Comparison of ENCODE assay signal across 18 cellular contexts in genomic region chr4:6491235-6491634, GRCh38. TPM values are rescaled to one million over a fixed set of nuclear protein-coding genes. Genes with fewer than 3 reads are reported as not detected.
A peak's percentile ranks its signal among the peaks of the same experiment; 100 is the strongest.
DNase-seq lines count a peak whose midpoint lies in the region; ATAC-seq and TF ChIP-seq lines count a peak whose summit lies in the region.
"Had no signal": no experiment of that assay in that cellular context is flagged by ENCODE, and none has a peak within 500 bp of the region (broad histone marks: within the 10 kb centered on the region; RNA-seq: fewer than 3 reads in every experiment).

No MANE protein-coding gene starts in this region.

- no peak overlapping the region for H2BK15ac ChIP-seq in neuronal stem cell (ENCODE audit: low read length)

- no peak overlapping the region for H4K91ac ChIP-seq in neuronal stem cell (ENCODE audit: low read depth, low read length, poor library complexity)

- no peaks in the 10 kb centered on the region for H3K27me3 ChIP-seq in colonic mucosa
- peaks cover 0 to 29% (median 0%) of the 10 kb centered on the region in 3 experiments for H3K27me3 ChIP-seq in neuronal stem cell (ENCODE audit: control insufficient read depth in 3 of 3, insufficient read depth in 3 of 3, low read depth in 1 of 3, low read length in 3 of 3)
- H3K27me3 ChIP-seq in ovary, result no peaks in the 10 kb centered on the region

- no peak overlapping the region for H2AFZ ChIP-seq in neuronal stem cell (ENCODE audit: low read length)

- no peak overlapping the region for H3K4me2 ChIP-seq in neuronal stem cell (ENCODE audit: insufficient read depth, low read length, poor library complexity, severe bottlenecking)
- H3K4me2 ChIP-seq: A549 had no signal

- peak overlapping the region; percentile 32 for H3K18ac ChIP-seq in neuronal stem cell (ENCODE audit: low read length)

- no peak overlapping the region for H4K8ac ChIP-seq in neuronal stem cell (ENCODE audit: low read depth, low read length)

- H3K4me1 Mint-ChIP-seq in activated CD4-positive, alpha-beta T cell treated with anti-CD3 and anti-CD28 coated beads, Interleukin-2, amount 10 ng/mL, durations not matched to agents 7 days and 5 days, result no peaks in the 10 kb centered on the region
- no peaks in the 10 kb centered on the region for H3K4me1 Mint-ChIP-seq in activated CD4-positive, alpha-beta T cell treated with anti-CD3 and anti-CD28 coated beads for 36 hours

- H3K9me3 ChIP-seq in colonic mucosa (no peaks in the 10 kb centered on the region), neuronal stem cell (replicated peaks in 1 of 2; ENCODE audit: control insufficient read depth in 2 of 2, insufficient read depth in 1 of 2, low read depth in 1 of 2, low read length in 2 of 2) (no peaks in the 10 kb centered on the region), ovary (peaks cover 0 to 9% of the 10 kb centered on the region in 2 donors)
- H3K9me3 ChIP-seq: Caco-2, HAP-1 had no signal

- no peak overlapping the region for H3K4me3 ChIP-seq in colonic mucosa
- no peak overlapping the region for H3K4me3 ChIP-seq in neuronal stem cell (ENCODE audit: low read length in 2 of 2)
- H3K4me3 ChIP-seq in ovary, result no peak overlapping the region
- H3K4me3 ChIP-seq: A549, HAP-1 had no signal

- H3K4me1 ChIP-seq in colonic mucosa, result no peaks in the 10 kb centered on the region
- H3K4me1 ChIP-seq in neuronal stem cell (ENCODE audit: control insufficient read depth in 2 of 2, insufficient read depth in 1 of 2, low read depth in 1 of 2, low read length in 2 of 2), result peaks cover 6 to 8% of the 10 kb centered on the region in 2 donors
- H3K4me1 ChIP-seq in ovary (ENCODE audit: insufficient read depth), result no peaks in the 10 kb centered on the region
- H3K4me1 ChIP-seq: A549, Caco-2 had no signal

- no peak overlapping the region for H3K14ac ChIP-seq in neuronal stem cell (ENCODE audit: low read length)

- DNase-seq in activated CD4-positive, alpha-beta T cell treated with anti-CD3 and anti-CD28 coated beads, Interleukin-2, amount 10 ng/mL, durations not matched to agents 7 days and 5 days, result peak; percentile 1
- DNase-seq in activated CD4-positive, alpha-beta T cell treated with anti-CD3 and anti-CD28 coated beads for 36 hours, result no peak
- DNase-seq in colonic mucosa (peak; percentile 10), neuronal stem cell (ENCODE audit: low spot score) (no peak), ureter (ENCODE audit: low spot score) (peak; percentile 15), ovary (no peak), NK-92 (lab: John Stamatoyannopoulos, UW; ENCODE audit: unreplicated experiment) (no peak)
- DNase-seq: AML-193; Caco-2; CD4-positive, alpha-beta T cell; GDM1; GOT3 had no signal

- no peak for ATAC-seq in activated CD4-positive, alpha-beta T cell treated with anti-CD3 and anti-CD28 coated beads for 36 hours
- ATAC-seq in GM19455 (IDR thresholded peaks at IDR 0.05; ENCODE audit: unreplicated experiment), result no peak
- ATAC-seq: A549 had no signal

- no peaks in the 10 kb centered on the region for H3K36me3 Mint-ChIP-seq in activated CD4-positive, alpha-beta T cell treated with anti-CD3 and anti-CD28 coated beads, Interleukin-2, amount 10 ng/mL, durations not matched to agents 7 days and 5 days (ENCODE audit: low read depth)
- no peaks in the 10 kb centered on the region for H3K36me3 Mint-ChIP-seq in activated CD4-positive, alpha-beta T cell treated with anti-CD3 and anti-CD28 coated beads for 36 hours (ENCODE audit: low read depth)

- POLR2A ChIA-PET in activated CD4-positive, alpha-beta T cell treated with anti-CD3 and anti-CD28 coated beads, Interleukin-2, amount 10 ng/mL, durations not matched to agents 7 days and 5 days (lab: Charles Lee), result no interaction called here
- POLR2A ChIA-PET in activated CD4-positive, alpha-beta T cell treated with anti-CD3 and anti-CD28 coated beads for 36 hours (lab: Charles Lee), result no interaction called here

- TF ChIP-seq POLR2A in ovary (IDR thresholded peaks at IDR 0.05), result no peak

- no peak overlapping the region for H3K4ac ChIP-seq in neuronal stem cell (ENCODE audit: low read length)

- H3K79me1 ChIP-seq in neuronal stem cell (ENCODE audit: low read depth, low read length), result no peaks in the 10 kb centered on the region

- TF ChIP-seq CTCF in colonic mucosa (IDR thresholded peaks at IDR 0.05) (no peak), ovary (IDR thresholded peaks at IDR 0.05) (no peak)

- intact Hi-C loops in activated CD4-positive, alpha-beta T cell treated with anti-CD3 and anti-CD28 coated beads for 36 hours (cut with DNase I, micrococcal nuclease), result no loop called here
- intact Hi-C loops in colonic mucosa (cut with DNase I) (no loop called here), ovary (cut with DNase I) (no loop called here)

- no peaks in the 10 kb centered on the region for H3K36me3 ChIP-seq in colonic mucosa
- no peaks in the 10 kb centered on the region for H3K36me3 ChIP-seq in neuronal stem cell (replicated peaks in 1 of 2; ENCODE audit: control insufficient read depth in 2 of 2, insufficient read depth in 2 of 2, low read length in 2 of 2)
- no peaks in the 10 kb centered on the region for H3K36me3 ChIP-seq in ovary
- H3K36me3 ChIP-seq: HAP-1 had no signal

- peaks cover 13% of the 10 kb centered on the region for H3K27me3 Mint-ChIP-seq in activated CD4-positive, alpha-beta T cell treated with anti-CD3 and anti-CD28 coated beads, Interleukin-2, amount 10 ng/mL, durations not matched to agents 7 days and 5 days
- H3K27me3 Mint-ChIP-seq in activated CD4-positive, alpha-beta T cell treated with anti-CD3 and anti-CD28 coated beads for 36 hours, result peaks cover 31% of the 10 kb centered on the region

- no peak overlapping the region for H2AK5ac ChIP-seq in neuronal stem cell (ENCODE audit: low read depth, low read length)

- H2BK12ac ChIP-seq in neuronal stem cell (ENCODE audit: low read length), result no peak overlapping the region

- H3K9me3 Mint-ChIP-seq in activated CD4-positive, alpha-beta T cell treated with anti-CD3 and anti-CD28 coated beads, Interleukin-2, amount 10 ng/mL, durations not matched to agents 7 days and 5 days, result peaks cover 8% of the 10 kb centered on the region
- peaks cover 20% of the 10 kb centered on the region for H3K9me3 Mint-ChIP-seq in activated CD4-positive, alpha-beta T cell treated with anti-CD3 and anti-CD28 coated beads for 36 hours (ENCODE audit: low read depth)

- H3K27ac Mint-ChIP-seq in activated CD4-positive, alpha-beta T cell treated with anti-CD3 and anti-CD28 coated beads, Interleukin-2, amount 10 ng/mL, durations not matched to agents 7 days and 5 days, result no peak overlapping the region
- no peak overlapping the region for H3K27ac Mint-ChIP-seq in activated CD4-positive, alpha-beta T cell treated with anti-CD3 and anti-CD28 coated beads for 36 hours
- H3K27ac Mint-ChIP-seq: CD4-positive, alpha-beta T cell had no signal

- no peak for TF ChIP-seq EP300 in ovary (IDR thresholded peaks at IDR 0.05)

- H2BK5ac ChIP-seq in neuronal stem cell (ENCODE audit: low read length), result no peak overlapping the region

- CTCF ChIA-PET in activated CD4-positive, alpha-beta T cell treated with anti-CD3 and anti-CD28 coated beads, Interleukin-2, amount 10 ng/mL, durations not matched to agents 7 days and 5 days (lab: Charles Lee), result no interaction called here
- CTCF ChIA-PET in activated CD4-positive, alpha-beta T cell treated with anti-CD3 and anti-CD28 coated beads for 36 hours (lab: Charles Lee), result no interaction called here

- H3K9ac ChIP-seq in colonic mucosa (ENCODE audit: low read depth in 2 of 2, low read length in 2 of 2), result no peak overlapping the region
- H3K9ac ChIP-seq in neuronal stem cell (ENCODE audit: low read depth, low read length, poor library complexity), result no peak overlapping the region

- H3K4me3 Mint-ChIP-seq in activated CD4-positive, alpha-beta T cell treated with anti-CD3 and anti-CD28 coated beads, Interleukin-2, amount 10 ng/mL, durations not matched to agents 7 days and 5 days, result no peak overlapping the region
- H3K4me3 Mint-ChIP-seq in activated CD4-positive, alpha-beta T cell treated with anti-CD3 and anti-CD28 coated beads for 36 hours, result no peak overlapping the region
- H3K4me3 Mint-ChIP-seq: CD4-positive, alpha-beta T cell had no signal

- H3K23ac ChIP-seq in neuronal stem cell (ENCODE audit: low read depth, low read length, poor library complexity), result no peak overlapping the region

- H3K27ac ChIP-seq in colonic mucosa (no peak overlapping the region), neuronal stem cell (replicated peaks; ENCODE audit: low read length) (no peak overlapping the region), ovary (no peak overlapping the region)
- H3K27ac ChIP-seq: 22Rv1, A549, C4-2B, HL-60 had no signal

- no peak overlapping the region for H2BK120ac ChIP-seq in neuronal stem cell (ENCODE audit: low read depth, low read length)

RNA-seq across cellular contexts. Expression of gene PPP2R2C, which starts 18.8 kb away (rescaled TPM):
- not detected for total RNA-seq in activated CD4-positive, alpha-beta T cell treated with anti-CD3 and anti-CD28 coated beads, Interleukin-2, amount 10 ng/mL, durations not matched to agents 7 days and 5 days
- under 1 TPM in 1 of 2 experiments, not detected in 1; 0.12 TPM for total RNA-seq in activated CD4-positive, alpha-beta T cell treated with anti-CD3 and anti-CD28 coated beads for 36 hours
- under 1 TPM; 0.05 to 0.35 TPM for total RNA-seq in colonic mucosa
- 3.3 TPM for polyA plus RNA-seq in neuronal stem cell (2013, experiment 1 of 2)
- 3.1 TPM for polyA plus RNA-seq in neuronal stem cell (2013, experiment 2 of 2)
- 2.8 TPM for total RNA-seq in ureter
- total RNA-seq in ovary, result 1 to 10 TPM in 2 of 7 donors, under 1 TPM in 5; 0.12 to 4.5 (median 0.77) TPM
- polyA plus RNA-seq in ovary, result 1 to 10 TPM in 1 of 2 donors, under 1 TPM in 1; 0.21 to 3.0 TPM
- total RNA-seq: Caco-2; CD4-positive, alpha-beta T cell had no signal

Comparison
In these comparisons a context has a peak if more than half of its experiments do, and no peak if none do; other contexts are left out.
1. DNase-seq: peak in activated CD4-positive, alpha-beta T cell treated with anti-CD3 and anti-CD28 coated beads, Interleukin-2, amount 10 ng/mL, durations not matched to agents 7 days and 5 days (single experiment), colonic mucosa (single experiment) and ureter (single experiment); none in activated CD4-positive, alpha-beta T cell treated with anti-CD3 and anti-CD28 coated beads for 36 hours (single experiment), neuronal stem cell (single experiment), ovary (0 of 5) and NK-92 (single experiment).